26 cellular contexts compared by ENCODE assay signal in genomic region chr10:127018298-127018650, GRCh38.
"Had no signal": no experiment of that assay in that cellular context is flagged by ENCODE, and none has a peak within 500 bp of the region (broad histone marks: within the 10 kb centered on the region; RNA-seq: fewer than 3 reads in every experiment).

No MANE protein-coding gene starts in this region.

- H3K4me3 Mint-ChIP-seq: activated CD4-positive, alpha-beta T cell treated with anti-CD3 and anti-CD28 coated beads for 36 hours; activated CD4-positive, alpha-beta T cell treated with anti-CD3 and anti-CD28 coated beads, Interleukin-2, amount 10 ng/mL, durations not matched to agents 7 days and 5 days; activated CD8-positive, alpha-beta T cell treated with anti-CD3 and anti-CD28 coated beads, Interleukin-2, amount 10 ng/mL, durations not matched to agents 7 days and 5 days; activated naive CD4-positive, alpha-beta T cell treated with anti-CD3 and anti-CD28 coated beads, Interleukin-2, amount 50 U/mL, for 24 hours; activated naive CD8-positive, alpha-beta T cell treated with anti-CD3 and anti-CD28 coated beads, Interleukin-2, amount 10 ng/mL, durations not matched to agents 7 days and 5 days; activated T-cell treated with anti-CD3 and anti-CD28 coated beads, Interleukin-2, amount 50 U/mL, for 24 hours; T-helper 1 cell treated with Interleukin-12 subunit alpha and Interleukin-12 subunit beta and Interleukin-4 antibody, amounts not matched to agents 30 μg/mL and 1 μg/mL, for 36 hours; T-helper 2 cell treated with Interferon-gamma antibody and Interleukin-4, amounts not matched to agents 5 μg/mL and 100 μg/mL, for 36 hours; WTC11 had no signal

- H3K27me3 Mint-ChIP-seq: activated CD4-positive, alpha-beta T cell treated with anti-CD3 and anti-CD28 coated beads for 36 hours; activated CD4-positive, alpha-beta T cell treated with anti-CD3 and anti-CD28 coated beads, Interleukin-2, amount 10 ng/mL, durations not matched to agents 7 days and 5 days; activated naive CD4-positive, alpha-beta T cell treated with anti-CD3 and anti-CD28 coated beads, Interleukin-2, amount 50 U/mL, for 24 hours; activated naive CD8-positive, alpha-beta T cell treated with anti-CD3 and anti-CD28 coated beads, Interleukin-2, amount 10 ng/mL, durations not matched to agents 7 days and 5 days; activated T-cell treated with anti-CD3 and anti-CD28 coated beads, Interleukin-2, amount 50 U/mL, for 24 hours had no signal

- H3K4me3 ChIP-seq: ascending aorta, cardiac muscle cell, K562, SJSA1 had no signal

- H3K4me1 Mint-ChIP-seq: activated CD4-positive, alpha-beta T cell treated with anti-CD3 and anti-CD28 coated beads for 36 hours; activated CD4-positive, alpha-beta T cell treated with anti-CD3 and anti-CD28 coated beads, Interleukin-2, amount 10 ng/mL, durations not matched to agents 7 days and 5 days; activated naive CD4-positive, alpha-beta T cell treated with anti-CD3 and anti-CD28 coated beads, Interleukin-2, amount 50 U/mL, for 24 hours; activated naive CD8-positive, alpha-beta T cell treated with anti-CD3 and anti-CD28 coated beads, Interleukin-2, amount 10 ng/mL, durations not matched to agents 7 days and 5 days had no signal

- H3K9me3 ChIP-seq: ascending aorta, SJSA1, SK-N-SH had no signal

- H3K27ac ChIP-seq: ascending aorta, cardiac muscle cell, SJSA1 had no signal

- DNase-seq: activated CD4-positive, alpha-beta T cell treated with anti-CD3 and anti-CD28 coated beads for 36 hours; activated CD4-positive, alpha-beta T cell treated with anti-CD3 and anti-CD28 coated beads, Interleukin-2, amount 10 ng/mL, durations not matched to agents 7 days and 5 days; activated CD4-positive, alpha-beta T cell treated with anti-CD3 and anti-CD28 coated beads, Interleukin-2, amount 50 U/mL, for 48 hours; activated CD8-positive, alpha-beta T cell treated with anti-CD3 and anti-CD28 coated beads, Interleukin-2, amount 10 ng/mL, durations not matched to agents 7 days and 5 days; activated gamma-delta T cell; activated naive CD4-positive, alpha-beta T cell treated with Interleukin-2 at 50 U/mL for 16 hours; activated naive CD8-positive, alpha-beta T cell treated with anti-CD3 and anti-CD28 coated beads, Interleukin-2, amount 10 ng/mL, durations not matched to agents 7 days and 5 days; activated T-cell treated with anti-CD3 and anti-CD28 coated beads, Interleukin-2, amount 50 U/mL, for 24 hours; amygdala; NCI-H1105; NCI-H1417 treated with DMSO at 0.1 percent for 48 hours; NCI-H187 treated with DMSO at 0.1 percent for 48 hours; NCI-H2081; NCI-H345; NCI-H524 treated with DMSO at 0.1 percent for 48 hours; SHP77; SK-N-SH had no signal

- H3K27ac Mint-ChIP-seq: activated CD4-positive, alpha-beta T cell treated with anti-CD3 and anti-CD28 coated beads for 36 hours; activated CD4-positive, alpha-beta T cell treated with anti-CD3 and anti-CD28 coated beads, Interleukin-2, amount 10 ng/mL, durations not matched to agents 7 days and 5 days; activated CD8-positive, alpha-beta T cell treated with anti-CD3 and anti-CD28 coated beads, Interleukin-2, amount 10 ng/mL, durations not matched to agents 7 days and 5 days; activated naive CD4-positive, alpha-beta T cell treated with anti-CD3 and anti-CD28 coated beads, Interleukin-2, amount 50 U/mL, for 24 hours; activated naive CD8-positive, alpha-beta T cell treated with anti-CD3 and anti-CD28 coated beads, Interleukin-2, amount 10 ng/mL, durations not matched to agents 7 days and 5 days; activated T-cell treated with anti-CD3 and anti-CD28 coated beads, Interleukin-2, amount 50 U/mL, for 24 hours; activated T-helper 2 cell treated with anti-CD3 and anti-CD28 coated beads, Interferon-gamma antibody, Interleukin-2, Interleukin-4, amounts not matched to agents 10 μg/mL and 5 μg/mL and 100 μg/mL, durations not matched to agents 14 hours and 24 hours and 36 hours; T-helper 1 cell treated with Interleukin-12 subunit alpha and Interleukin-12 subunit beta and Interleukin-4 antibody, amounts not matched to agents 30 μg/mL and 1 μg/mL, for 36 hours; T-helper 2 cell treated with Interferon-gamma antibody and Interleukin-4, amounts not matched to agents 5 μg/mL and 100 μg/mL, for 36 hours; WTC11 had no signal

- H3K9me3 Mint-ChIP-seq: activated CD4-positive, alpha-beta T cell treated with anti-CD3 and anti-CD28 coated beads, Interleukin-2, amount 10 ng/mL, durations not matched to agents 7 days and 5 days; activated naive CD4-positive, alpha-beta T cell treated with anti-CD3 and anti-CD28 coated beads, Interleukin-2, amount 50 U/mL, for 24 hours; activated naive CD8-positive, alpha-beta T cell treated with anti-CD3 and anti-CD28 coated beads, Interleukin-2, amount 10 ng/mL, durations not matched to agents 7 days and 5 days; activated T-cell treated with anti-CD3 and anti-CD28 coated beads, Interleukin-2, amount 50 U/mL, for 24 hours; activated T-helper 2 cell treated with anti-CD3 and anti-CD28 coated beads, Interferon-gamma antibody, Interleukin-2, Interleukin-4, amounts not matched to agents 10 μg/mL and 5 μg/mL and 100 μg/mL, durations not matched to agents 14 hours and 24 hours and 36 hours; T-helper 1 cell treated with Interleukin-12 subunit alpha and Interleukin-12 subunit beta and Interleukin-4 antibody, amounts not matched to agents 30 μg/mL and 1 μg/mL, for 36 hours; T-helper 2 cell treated with Interferon-gamma antibody and Interleukin-4, amounts not matched to agents 5 μg/mL and 100 μg/mL, for 36 hours; WTC11 had no signal

- H3K27me3 ChIP-seq: ascending aorta, cardiac muscle cell, SJSA1 had no signal

- H3K36me3 Mint-ChIP-seq: activated naive CD4-positive, alpha-beta T cell treated with anti-CD3 and anti-CD28 coated beads, Interleukin-2, amount 50 U/mL, for 24 hours; activated naive CD8-positive, alpha-beta T cell treated with anti-CD3 and anti-CD28 coated beads, Interleukin-2, amount 10 ng/mL, durations not matched to agents 7 days and 5 days had no signal

- H3K4me1 ChIP-seq: SJSA1 had no signal

- H3K9ac ChIP-seq: SK-N-SH had no signal

- H3K36me3 ChIP-seq: cardiac muscle cell had no signal

- H3K4me2 ChIP-seq: SK-N-SH had no signal
